ENCODE assay signal across 19 cellular contexts in the genomic region with DNA sequence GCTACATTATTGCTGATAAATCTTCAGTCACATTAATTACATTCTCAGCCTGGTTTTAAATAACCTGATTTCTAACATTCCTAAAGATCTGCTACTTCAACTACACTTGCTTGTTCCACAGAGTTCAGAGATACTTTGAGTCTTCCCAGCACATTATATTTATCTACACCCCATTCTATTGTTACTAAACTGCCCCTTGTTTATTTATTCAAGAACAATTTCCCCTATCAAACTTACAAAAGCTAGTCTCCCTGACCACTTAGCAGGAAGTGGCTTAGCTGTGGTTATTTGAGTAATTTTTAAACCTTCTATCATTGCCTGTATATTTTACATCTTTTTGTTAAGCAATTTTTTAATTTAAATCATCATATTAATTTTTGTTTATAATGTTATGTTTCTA.
"Had no signal": no experiment of that assay in that cellular context is flagged by ENCODE, and none has a peak within 500 bp of the region (broad histone marks: within the 10 kb centered on the region; RNA-seq: fewer than 3 reads in every experiment).

No MANE protein-coding gene starts in this region.

- H3K27me3 ChIP-seq: gastrocnemius medialis, heart left ventricle, ovary, sigmoid colon, spleen, suprapubic skin had no signal

- H3K4me1 Mint-ChIP-seq: activated B cell treated with CpG ODN at 0.5 μM for 24 hours had no signal

- H3K27ac Mint-ChIP-seq: activated B cell treated with CpG ODN at 0.5 μM for 24 hours; activated naive CD4-positive, alpha-beta T cell treated with anti-CD3 and anti-CD28 coated beads, Interleukin-2, amount 50 U/mL, for 72 hours; activated T-cell treated with anti-CD3 and anti-CD28 coated beads, Interleukin-2, amount 50 U/mL, for 72 hours; mesothelial cell of epicardium; stimulated activated naive CD8-positive, alpha-beta T cell treated with anti-CD3 and anti-CD28 coated beads, Interleukin-15, Interleukin-2, amounts not matched to agents 100 ng/mL and 50 ng/mL, for 24 hours had no signal

- H3K4me1 ChIP-seq: gastrocnemius medialis, heart left ventricle, lower lobe of right lung, sigmoid colon, spleen, suprapubic skin had no signal

- H3K4me3 ChIP-seq: gastrocnemius medialis, heart left ventricle, lower lobe of right lung, ovary, sigmoid colon, spleen, suprapubic skin had no signal

- ATAC-seq: activated naive CD4-positive, alpha-beta T cell treated with anti-CD3 and anti-CD28 coated beads, Interleukin-2, amount 50 U/mL, for 72 hours; activated T-cell treated with anti-CD3 and anti-CD28 coated beads, Interleukin-2, amount 50 U/mL, for 72 hours; gastrocnemius medialis; heart left ventricle; left colon; lower lobe of right lung had no signal

- H3K36me3 Mint-ChIP-seq: activated naive CD4-positive, alpha-beta T cell treated with anti-CD3 and anti-CD28 coated beads, Interleukin-2, amount 50 U/mL, for 72 hours; mesothelial cell of epicardium had no signal

- DNase-seq: activated B cell treated with CpG ODN at 0.5 μM for 24 hours; activated CD4-positive, alpha-beta T cell treated with anti-CD3 and anti-CD28 coated beads for 48 hours; activated CD8-positive, alpha-beta memory T cell treated with anti-CD3 and anti-CD28 coated beads, Interleukin-2, amount 50 U/mL, for 48 hours; activated gamma-delta T cell; activated T-cell treated with anti-CD3 and anti-CD28 coated beads, Interleukin-2, amount 50 U/mL, for 72 hours; amniotic stem cell; effector CD8-positive, alpha-beta T cell; gastrocnemius medialis; heart left ventricle; left colon; lower lobe of right lung; ovary; sigmoid colon; spleen; trophoblast cell had no signal

- H3K27me3 Mint-ChIP-seq: activated B cell treated with CpG ODN at 0.5 μM for 24 hours; stimulated activated naive CD8-positive, alpha-beta T cell treated with anti-CD3 and anti-CD28 coated beads, Interleukin-15, Interleukin-2, amounts not matched to agents 100 ng/mL and 50 ng/mL, for 24 hours had no signal

- H3K9me3 Mint-ChIP-seq: activated B cell treated with CpG ODN at 0.5 μM for 24 hours had no signal

- H3K27ac ChIP-seq: gastrocnemius medialis, heart left ventricle, lower lobe of right lung, ovary, sigmoid colon, spleen, suprapubic skin had no signal

- H3K36me3 ChIP-seq: gastrocnemius medialis, heart left ventricle, lower lobe of right lung, ovary, sigmoid colon, spleen, suprapubic skin had no signal

- H3K9me3 ChIP-seq: gastrocnemius medialis, lower lobe of right lung, ovary, sigmoid colon, spleen, suprapubic skin had no signal

- H3K4me3 Mint-ChIP-seq: activated B cell treated with CpG ODN at 0.5 μM for 24 hours; activated T-cell treated with anti-CD3 and anti-CD28 coated beads, Interleukin-2, amount 50 U/mL, for 72 hours; mesothelial cell of epicardium; stimulated activated naive CD8-positive, alpha-beta T cell treated with anti-CD3 and anti-CD28 coated beads, Interleukin-15, Interleukin-2, amounts not matched to agents 100 ng/mL and 50 ng/mL, for 24 hours had no signal
